ENCODE assay signal across 1 cellular context in the genomic region with DNA sequence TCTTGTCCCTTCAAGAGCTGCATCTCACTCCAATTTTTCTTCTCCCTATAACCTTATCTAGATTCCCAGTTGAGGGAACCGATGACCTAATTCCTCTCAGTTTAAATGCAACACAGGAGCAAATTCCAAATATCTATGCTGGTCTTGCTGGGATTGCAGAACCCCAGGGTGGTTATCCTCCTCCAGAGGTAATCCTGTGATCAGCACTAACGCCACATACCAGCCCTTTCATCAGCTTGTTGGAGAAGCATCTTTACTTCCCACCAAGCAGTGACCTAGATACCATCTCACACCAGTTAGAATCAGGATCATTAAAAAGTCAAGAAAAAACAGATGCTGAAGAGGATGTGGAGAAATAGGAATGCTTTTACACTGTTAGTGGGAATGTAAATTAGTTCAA.
TF ChIP-seq lines count a peak whose summit lies in the region.

No MANE protein-coding gene starts in this region.

TF ChIP-seq in K562, 482 proteins besides CTCF, POLR2A, EP300 and RAD21:
- TF ChIP-seq SRF (CRISPR knock-in tag; IDR thresholded peaks at IDR 0.05) (0 out of 4 replicates have a peak, but pooled peaks of 1 of the 2 experiments have one; percentile 19), ATF7 (IDR thresholded peaks at IDR 0.05) (0 out of 2 replicates have a peak, but pooled peaks have one; percentile 25), RBM25 (IDR thresholded peaks at IDR 0.05; ENCODE audit: low read depth, low read length, severe bottlenecking) (peak; percentile 14)
- TF ChIP-seq, protein P1, sequence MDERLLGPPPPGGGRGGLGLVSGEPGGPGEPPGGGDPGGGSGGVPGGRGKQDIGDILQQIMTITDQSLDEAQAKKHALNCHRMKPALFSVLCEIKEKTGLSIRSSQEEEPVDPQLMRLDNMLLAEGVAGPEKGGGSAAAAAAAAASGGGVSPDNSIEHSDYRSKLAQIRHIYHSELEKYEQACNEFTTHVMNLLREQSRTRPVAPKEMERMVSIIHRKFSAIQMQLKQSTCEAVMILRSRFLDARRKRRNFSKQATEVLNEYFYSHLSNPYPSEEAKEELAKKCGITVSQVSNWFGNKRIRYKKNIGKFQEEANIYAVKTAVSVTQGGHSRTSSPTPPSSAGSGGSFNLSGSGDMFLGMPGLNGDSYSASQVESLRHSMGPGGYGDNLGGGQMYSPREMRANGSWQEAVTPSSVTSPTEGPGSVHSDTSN (CRISPR knock-in tag; IDR thresholded peaks at IDR 0.05; ENCODE audit: low read depth): no peak
- TF ChIP-seq, protein P1 (tag; conservative IDR thresholded peaks at IDR 0.05; ENCODE audit: low read depth): no peak
